In the genomic region with DNA sequence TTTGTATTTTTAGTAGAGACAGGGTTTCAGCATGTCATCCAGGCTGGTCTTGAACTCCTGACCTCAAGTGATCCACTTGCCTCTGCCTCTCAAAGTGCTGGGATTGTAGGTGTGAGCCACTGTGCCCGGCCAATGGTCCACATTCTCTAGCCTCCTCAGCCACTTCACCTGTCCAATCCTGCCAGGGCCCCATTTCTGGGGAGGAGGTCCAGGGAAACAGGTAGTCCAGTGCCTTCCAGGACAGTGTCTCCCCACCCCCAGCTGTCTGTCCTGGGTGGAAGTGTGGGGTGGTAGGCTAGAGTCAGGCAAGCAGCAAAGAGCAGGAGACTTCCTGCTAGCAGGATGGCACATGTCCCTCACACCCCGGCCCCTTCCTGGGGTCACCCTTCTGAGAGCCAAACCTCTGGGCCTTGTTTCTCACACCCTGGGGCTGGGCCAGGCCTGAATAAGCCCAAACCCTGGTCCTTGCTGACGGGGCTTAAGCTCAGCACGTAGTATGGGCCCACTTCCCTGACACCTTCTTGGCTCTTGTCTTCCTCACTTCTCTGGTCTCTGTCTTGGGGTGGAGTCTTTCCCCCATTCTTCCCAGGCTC, we compare ENCODE assay signal across 10 cellular contexts. TPM values are rescaled to one million over a fixed set of nuclear protein-coding genes. Genes with fewer than 3 reads are reported as not detected.
A peak's percentile ranks its signal among the peaks of the same experiment; 100 is the strongest.
DNase-seq lines count a peak whose midpoint lies in the region; ATAC-seq, FAIRE-seq and TF ChIP-seq lines count a peak whose summit lies in the region.
"Had no signal": no experiment of that assay in that cellular context is flagged by ENCODE, and none has a peak within 500 bp of the region (broad histone marks: within the 10 kb centered on the region; RNA-seq: fewer than 3 reads in every experiment).

No MANE protein-coding gene starts in this region.

- H3K9me3 ChIP-seq in breast epithelium (no peaks in the 10 kb centered on the region), mucosa of descending colon (no peaks in the 10 kb centered on the region), vagina (no peaks in the 10 kb centered on the region), small intestine (ENCODE audit: control insufficient read depth, low read depth) (no peaks in the 10 kb centered on the region)
- H3K9me3 ChIP-seq: prostate gland had no signal

- H3K4me3 Mint-ChIP-seq in activated naive CD4-positive, alpha-beta T cell treated with anti-CD3 and anti-CD28 coated beads, Interleukin-2, amount 50 U/mL, for 24 hours, result no peak overlapping the region

- peaks cover 36% of the 10 kb centered on the region for H3K4me1 Mint-ChIP-seq in activated naive CD4-positive, alpha-beta T cell treated with anti-CD3 and anti-CD28 coated beads, Interleukin-2, amount 50 U/mL, for 24 hours

- intact Hi-C loops in breast epithelium (cut with DNase I; ENCODE audit: low total_unique reads), result no loop called here
- intact Hi-C loops in mucosa of descending colon (cut with DNase I, micrococcal nuclease), result no loop called here
- intact Hi-C loops in vagina (cut with DNase I), result no loop called here

- H3K4me1 ChIP-seq in breast epithelium (peaks cover 16 to 37% of the 10 kb centered on the region in 2 donors), mucosa of descending colon (ENCODE audit: low read depth) (peaks cover 54% of the 10 kb centered on the region), vagina (peaks cover 37% of the 10 kb centered on the region), small intestine (ENCODE audit: control insufficient read depth in 2 of 2, insufficient read depth in 1 of 2, low read depth in 1 of 2, low read length in 1 of 2) (peaks cover 2 to 5% of the 10 kb centered on the region in 2 donors)

- peak overlapping the region; percentile 80 for H3K27ac Mint-ChIP-seq in activated naive CD4-positive, alpha-beta T cell treated with anti-CD3 and anti-CD28 coated beads, Interleukin-2, amount 50 U/mL, for 24 hours

- no peak for TF ChIP-seq POLR2A in breast epithelium (IDR thresholded peaks at IDR 0.05)
- TF ChIP-seq POLR2A in vagina (IDR thresholded peaks at IDR 0.05), result no peak

- H3K27me3 Mint-ChIP-seq in activated naive CD4-positive, alpha-beta T cell treated with anti-CD3 and anti-CD28 coated beads, Interleukin-2, amount 50 U/mL, for 24 hours, result no peaks in the 10 kb centered on the region

- ATAC-seq in mucosa of descending colon (no peak), GM21390 (IDR thresholded peaks at IDR 0.05; ENCODE audit: unreplicated experiment) (no peak)

- no peak for TF ChIP-seq CTCF in breast epithelium (IDR thresholded peaks at IDR 0.05)
- no peak for TF ChIP-seq CTCF in mucosa of descending colon (IDR thresholded peaks at IDR 0.05)
- TF ChIP-seq CTCF in vagina (IDR thresholded peaks at IDR 0.05), result no peak

- H3K4me3 ChIP-seq in breast epithelium (no peak overlapping the region), mucosa of descending colon (no peak overlapping the region), vagina (no peak overlapping the region), small intestine (ENCODE audit: low read depth in 1 of 2, low read length in 2 of 2) (no peak overlapping the region)
- H3K4me3 ChIP-seq: prostate gland had no signal

- peak overlapping the region; percentile 76 to 93 for H3K27ac ChIP-seq in breast epithelium
- H3K27ac ChIP-seq in vagina, result peak overlapping the region; percentile 6
- H3K27ac ChIP-seq in small intestine (ENCODE audit: low read depth in 1 of 2, low read length in 1 of 2), result peak overlapping the region in 1 of 2 donors; percentile 72
- H3K27ac ChIP-seq: KMS-11 had no signal

- H3K9me3 Mint-ChIP-seq in activated naive CD4-positive, alpha-beta T cell treated with anti-CD3 and anti-CD28 coated beads, Interleukin-2, amount 50 U/mL, for 24 hours, result no peaks in the 10 kb centered on the region

- H3K27me3 ChIP-seq in breast epithelium (no peaks in the 10 kb centered on the region), vagina (no peaks in the 10 kb centered on the region), small intestine (ENCODE audit: control insufficient read depth in 2 of 2, insufficient read depth in 2 of 2, low read length in 2 of 2) (no peaks in the 10 kb centered on the region)

- DNase-seq in activated naive CD4-positive, alpha-beta T cell treated with Interleukin-2 at 50 U/mL for 16 hours, result no peak
- DNase-seq in breast epithelium (ENCODE audit: low spot score in 2 of 2), result no peak
- DNase-seq in mucosa of descending colon, result peak in 2 of 3 donors; percentile 47 to 53
- DNase-seq in vagina (ENCODE audit: extremely low spot score in 2 of 2), result no peak
- no peak for DNase-seq in amygdala (lab: John Stamatoyannopoulos, UW)
- DNase-seq in small intestine, result no peak

- H3K36me3 Mint-ChIP-seq in activated naive CD4-positive, alpha-beta T cell treated with anti-CD3 and anti-CD28 coated beads, Interleukin-2, amount 50 U/mL, for 24 hours, result no peaks in the 10 kb centered on the region

- 86 to 89% (median 89%) methylated on average over 4 of the region's 4 CpGs for WGBS in small intestine, 3 donors

- no peak for FAIRE-seq in small intestine (lab: Jason Lieb, UNC)

- H3K36me3 ChIP-seq in breast epithelium (no peaks in the 10 kb centered on the region), mucosa of descending colon (ENCODE audit: low read depth) (peaks cover 4% of the 10 kb centered on the region), vagina (peaks cover 0 to 12% of the 10 kb centered on the region in 2 donors), small intestine (ENCODE audit: control insufficient read depth in 2 of 2, insufficient read depth in 2 of 2, low read length in 2 of 2) (peaks cover 1 to 10% of the 10 kb centered on the region in 2 donors)
- H3K36me3 ChIP-seq: prostate gland had no signal

RNA-seq across cellular contexts. Expression of a gene that starts 5.0 kb away (rescaled TPM):
- total RNA-seq in breast epithelium (10 to 100 TPM; 19.3 to 25.9 (median 22.6) TPM), mucosa of descending colon (10 to 100 TPM; 30.7 to 36.5 (median 34.1) TPM), vagina (17.2 TPM)
- 10 to 100 TPM; 12.8 to 19.7 (median 18.9) TPM for polyA plus RNA-seq in small intestine

RNA-seq across cellular contexts. Expression of a gene that starts 6.5 kb away (rescaled TPM):
- 1 to 10 TPM in 2 of 3 donors, under 1 TPM in 1; 0.96 to 2.3 (median 1.3) TPM for total RNA-seq in breast epithelium
- total RNA-seq in mucosa of descending colon, result 1 to 10 TPM; 1.7 to 2.6 (median 1.9) TPM
- total RNA-seq in vagina, result 0.49 TPM
- under 1 TPM in 2 of 3 donors, not detected in 1; 0.39 to 0.54 TPM for polyA plus RNA-seq in small intestine

RNA-seq across cellular contexts. Expression of a gene that starts 15.3 kb away (rescaled TPM):
- total RNA-seq in breast epithelium (10 to 100 TPM; 35.2 to 46.2 (median 44.2) TPM), mucosa of descending colon (10 to 100 TPM; 30.8 to 39.6 (median 36.1) TPM), vagina (48.9 TPM)
- 100 to 1,000 TPM in 2 of 3 donors, 10 to 100 TPM in 1; 83.2 to 153 (median 121) TPM for polyA plus RNA-seq in small intestine

RNA-seq across cellular contexts. Expression of a gene that starts 37.1 kb away (rescaled TPM):
- total RNA-seq in breast epithelium (10 to 100 TPM; 15.0 to 26.2 (median 19.8) TPM), mucosa of descending colon (10 to 100 TPM in 2 of 3 donors, 1 to 10 TPM in 1; 8.0 to 15.4 (median 10.5) TPM), vagina (9.8 TPM)
- 1 to 10 TPM; 1.6 to 5.2 (median 4.7) TPM for polyA plus RNA-seq in small intestine

RNA-seq across cellular contexts. Expression of a gene that starts 43.3 kb away (rescaled TPM):
- 10 to 100 TPM in 2 of 3 donors, 1 to 10 TPM in 1; 1.1 to 35.0 (median 19.7) TPM for total RNA-seq in breast epithelium
- 10 to 100 TPM; 25.4 to 68.0 (median 42.1) TPM for total RNA-seq in mucosa of descending colon
- total RNA-seq in vagina, result 21.6 TPM
- polyA plus RNA-seq in small intestine, result 100 to 1,000 TPM in 1 of 3 donors, 10 to 100 TPM in 2; 36.3 to 101 (median 89.7) TPM

Comparison
In these comparisons a context has a peak if more than half of its experiments do, and no peak if none do; other contexts are left out.
1. DNase-seq: peak in mucosa of descending colon (2 of 3); none in activated naive CD4-positive, alpha-beta T cell treated with Interleukin-2 at 50 U/mL for 16 hours (single experiment), breast epithelium (0 of 2), vagina (0 of 2), amygdala (0 of 56) and small intestine (single experiment).